Comparison of ENCODE assay signal across 8 cellular contexts in the genomic region with DNA sequence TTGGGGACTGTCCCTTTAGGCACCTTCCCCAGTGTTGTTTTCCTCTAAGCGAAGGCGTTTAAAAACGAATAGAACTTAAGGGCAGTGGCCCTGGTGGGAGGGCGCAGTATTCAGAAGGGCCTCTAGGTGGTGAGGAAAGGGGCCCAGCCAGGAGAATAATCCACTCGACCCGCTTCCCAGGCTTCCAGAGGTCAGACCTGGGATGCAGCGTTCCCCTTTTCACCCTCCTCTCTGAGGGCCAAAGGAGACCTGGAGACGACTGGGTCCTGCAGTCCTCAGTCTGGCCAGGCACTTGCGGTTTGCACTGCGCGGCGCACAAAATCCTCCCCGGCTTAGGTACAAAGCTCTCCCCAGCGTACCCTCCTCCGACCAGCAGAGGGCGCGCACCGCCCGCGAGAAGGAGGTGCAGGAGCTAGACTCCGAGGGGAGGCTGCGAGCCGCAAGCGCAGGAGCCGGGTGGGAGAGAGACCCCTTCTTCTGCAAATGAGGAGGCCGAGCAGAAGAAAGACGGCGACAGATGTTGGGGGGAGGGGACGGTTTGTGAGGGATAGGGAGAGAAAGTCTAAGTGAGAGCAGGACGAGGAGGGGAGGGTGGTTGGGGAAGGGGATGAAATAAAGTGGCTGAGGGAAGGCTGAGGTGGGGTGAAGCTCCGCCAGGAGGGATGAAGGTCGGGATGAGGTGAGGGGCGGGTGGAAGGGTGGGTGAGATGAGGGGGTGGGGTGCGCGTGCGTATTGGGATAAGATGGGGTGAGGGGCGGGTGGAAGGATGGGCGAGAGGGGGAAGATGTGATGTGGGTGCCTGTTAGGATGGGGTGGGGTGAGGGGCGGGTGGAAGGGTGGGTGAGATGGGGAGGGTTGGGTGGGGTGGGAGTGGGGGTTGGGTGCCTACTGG. TPM values are rescaled to one million over a fixed set of nuclear protein-coding genes. Genes with fewer than 3 reads are reported as not detected.
DNase-seq lines count a peak whose midpoint lies in the region; ATAC-seq and TF ChIP-seq lines count a peak whose summit lies in the region.

No MANE protein-coding gene starts in this region.

- DNase-seq in GF-D8 (lab: John Stamatoyannopoulos, UW) (peak; percentile 19), HAP-1 (ENCODE audit: low spot score in 2 of 2) (peak; percentile 74 to 91), MM.1S (peak; percentile 85), SJSA1 (ENCODE audit: low read depth in 1 of 2, low spot score in 2 of 2) (peak; percentile 82), osteocyte (ENCODE audit: extremely low spot score, unreplicated experiment) (peak; percentile 95), tibial artery (peak; percentile 74 to 82)
- DNase-seq in activated gamma-delta T cell treated with anti-CD3 and anti-CD28 coated beads, Interleukin-2, amount 50 U/mL, for 16 hours (ENCODE audit: low read depth), result peak; percentile 76

- H3K4me3 ChIP-seq in HAP-1 (peak overlapping the region; percentile 16), MM.1S (ENCODE audit: low read length) (peak overlapping the region; percentile 41), SJSA1 (no peak overlapping the region), gastroesophageal sphincter (peak overlapping the region in 1 of 2 donors; percentile 22), tibial artery (peak overlapping the region in 1 of 2 donors; percentile 16)

- WGBS in gastroesophageal sphincter (ENCODE audit: low coverage in 1 of 2), 2 donors, result 1 to 3% methylated on average over 6 to 18 of the region's 39 CpGs

- ATAC-seq in gastroesophageal sphincter, result peak; percentile 80

- H3K36me3 ChIP-seq in HAP-1 (replicated peaks), result no peaks in the 10 kb centered on the region
- H3K36me3 ChIP-seq in MM.1S (replicated peaks; ENCODE audit: insufficient read depth, low read length), result no peaks in the 10 kb centered on the region
- no peaks in the 10 kb centered on the region for H3K36me3 ChIP-seq in SJSA1
- H3K36me3 ChIP-seq in gastroesophageal sphincter, result no peaks in the 10 kb centered on the region
- no peaks in the 10 kb centered on the region for H3K36me3 ChIP-seq in tibial artery

- no peaks in the 10 kb centered on the region for H3K36me3 Mint-ChIP-seq in osteocyte (ENCODE audit: unreplicated experiment)

- no peaks in the 10 kb centered on the region for H3K4me1 ChIP-seq in HAP-1
- H3K4me1 ChIP-seq in MM.1S (ENCODE audit: low read length), result peaks cover 5% of the 10 kb centered on the region; the same call in 1 of the 2 replicates
- H3K4me1 ChIP-seq in SJSA1 (replicated peaks), result peaks cover 7% of the 10 kb centered on the region
- peaks cover 0 to 52% (median 21%) of the 10 kb centered on the region in 3 donors for H3K4me1 ChIP-seq in gastroesophageal sphincter
- H3K4me1 ChIP-seq in tibial artery, result peaks cover 0 to 48% (median 41%) of the 10 kb centered on the region in 4 donors

- H3F3A ChIP-seq in MM.1S (ENCODE audit: insufficient read depth, low read length), result no peaks in the 10 kb centered on the region

- H3K27me3 Mint-ChIP-seq in osteocyte (ENCODE audit: unreplicated experiment), result peaks cover 72% of the 10 kb centered on the region

- TF ChIP-seq EP300 in gastroesophageal sphincter (IDR thresholded peaks at IDR 0.05), result no peak

- H3K27ac ChIP-seq in MM.1S (ENCODE audit: low read length), result no peak overlapping the region
- H3K27ac ChIP-seq in SJSA1, result no peak overlapping the region
- no peak overlapping the region for H3K27ac ChIP-seq in gastroesophageal sphincter
- H3K27ac ChIP-seq in tibial artery, result no peak overlapping the region

- no peaks in the 10 kb centered on the region for H3K9me2 ChIP-seq in MM.1S (replicated peaks; ENCODE audit: insufficient read depth, low read length)

- peak overlapping the region; percentile 59 for H3K4me3 Mint-ChIP-seq in osteocyte (ENCODE audit: unreplicated experiment)

- peaks cover 43% of the 10 kb centered on the region for H3K27me3 ChIP-seq in HAP-1 (ENCODE audit: low read depth)
- peaks cover 63% of the 10 kb centered on the region for H3K27me3 ChIP-seq in MM.1S (replicated peaks; ENCODE audit: insufficient read depth, low read length)
- H3K27me3 ChIP-seq in SJSA1 (replicated peaks), result peaks cover 53% of the 10 kb centered on the region
- peaks cover 100% of the 10 kb centered on the region for H3K27me3 ChIP-seq in gastroesophageal sphincter
- peaks cover 7 to 98% of the 10 kb centered on the region in 2 donors for H3K27me3 ChIP-seq in tibial artery

- H3K9me3 ChIP-seq in HAP-1 (no peaks in the 10 kb centered on the region), MM.1S (replicated peaks; ENCODE audit: insufficient read depth, low read length) (no peaks in the 10 kb centered on the region), SJSA1 (replicated peaks) (no peaks in the 10 kb centered on the region), gastroesophageal sphincter (no peaks in the 10 kb centered on the region), tibial artery (no peaks in the 10 kb centered on the region)

- H2AFZ ChIP-seq in MM.1S (ENCODE audit: low read length), result peak overlapping the region; percentile 89

- H3K9me3 Mint-ChIP-seq in osteocyte (ENCODE audit: unreplicated experiment), result no peaks in the 10 kb centered on the region

- peaks cover 21% of the 10 kb centered on the region for H3K4me1 Mint-ChIP-seq in osteocyte (ENCODE audit: unreplicated experiment)

- TF ChIP-seq CTCF in MM.1S (IDR thresholded peaks at IDR 0.05; ENCODE audit: low read length) (peak; percentile 96), gastroesophageal sphincter (IDR thresholded peaks at IDR 0.05) (peak in 3 of 4 experiments; percentile 77 to 90 (median 81)), osteocyte (IDR thresholded peaks at IDR 0.05) (peak; percentile 96), tibial artery (IDR thresholded peaks at IDR 0.05) (peak; percentile 74 to 95)

- H3K4me2 ChIP-seq in MM.1S (ENCODE audit: low read depth, low read length), result peak overlapping the region; percentile 90

- H3K79me2 ChIP-seq in MM.1S (ENCODE audit: low read length), result no peaks in the 10 kb centered on the region

- TF ChIP-seq POLR2A in gastroesophageal sphincter (IDR thresholded peaks at IDR 0.05), result no peak

- H3K9ac ChIP-seq in MM.1S (ENCODE audit: low read length), result no peak overlapping the region

- in situ Hi-C loops in HAP-1 (cut with MboI; ENCODE audit: low sequenced_read_pairs), result no loop called here

- H4K20me1 ChIP-seq in MM.1S (ENCODE audit: insufficient read depth, low read length), result no peaks in the 10 kb centered on the region

- no peak overlapping the region for H3K27ac Mint-ChIP-seq in osteocyte (ENCODE audit: unreplicated experiment)

- intact Hi-C loops in tibial artery (cut with DNase I; ENCODE audit: low total_unique reads), result no loop called here

RNA-seq across cellular contexts. Expression of a gene that starts 4.9 kb away (rescaled TPM):
- total RNA-seq in SJSA1 (2014; rRNA removed; shearing (Covaris generic)), result not detected in 2 replicates
- not detected for total RNA-seq in gastroesophageal sphincter
- not detected in 2 replicates for total RNA-seq in osteocyte

RNA-seq across cellular contexts. Expression of a gene that starts 13.1 kb away (rescaled TPM):
- total RNA-seq in SJSA1 (2014; rRNA removed; shearing (Covaris generic)), result not detected in 2 replicates
- total RNA-seq in gastroesophageal sphincter (not detected), osteocyte (not detected in 2 replicates)

RNA-seq across cellular contexts. Expression of a gene that starts 20.6 kb away (rescaled TPM):
- total RNA-seq in SJSA1 (2014; rRNA removed; shearing (Covaris generic)), result not detected in 2 replicates
- under 1 TPM in 2 of 4 donors, not detected in 2; 0.27 to 0.35 TPM for total RNA-seq in gastroesophageal sphincter
- total RNA-seq in osteocyte, result not detected in 2 replicates

Comparison
In these comparisons a context has a peak if more than half of its experiments do, and no peak if none do; other contexts are left out.
1. DNase-seq: peak in every context shown above with its lines; median percentile 95 in osteocyte; 85 in MM.1S; 82 in HAP-1; 82 in SJSA1; 78 in tibial artery; 76 in activated gamma-delta T cell treated with anti-CD3 and anti-CD28 coated beads, Interleukin-2, amount 50 U/mL, for 16 hours; 19 in GF-D8.